10 cellular contexts compared by ENCODE assay signal in the genomic region with DNA sequence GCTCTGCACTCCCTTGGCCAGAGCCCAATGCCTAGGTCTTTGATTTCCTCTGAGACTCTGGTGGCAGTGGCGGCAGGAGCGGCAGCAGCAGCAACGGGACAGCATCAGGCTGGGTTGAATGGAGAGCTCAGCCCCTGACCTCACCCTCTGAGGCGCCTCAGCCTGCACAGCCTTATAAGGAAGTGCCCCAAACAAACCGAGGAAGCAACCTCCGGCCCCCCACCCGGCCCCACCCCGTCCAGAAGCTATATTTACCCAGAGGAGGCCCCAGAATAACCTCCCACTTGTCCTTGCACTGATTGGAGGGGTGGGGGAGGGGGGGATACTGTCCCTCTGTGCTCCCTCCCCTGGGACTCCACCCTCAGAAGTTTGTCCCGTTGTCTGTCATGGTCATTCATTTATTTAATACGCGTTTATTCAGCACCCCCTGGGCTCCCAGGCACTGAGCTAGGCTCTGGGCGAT. TPM values are rescaled to one million over a fixed set of nuclear protein-coding genes. Genes with fewer than 3 reads are reported as not detected.
DNase-seq lines count a peak whose midpoint lies in the region; TF ChIP-seq lines count a peak whose summit lies in the region.
"Had no signal": no experiment of that assay in that cellular context is flagged by ENCODE, and none has a peak within 500 bp of the region (broad histone marks: within the 10 kb centered on the region; RNA-seq: fewer than 3 reads in every experiment).

No MANE protein-coding gene starts in this region.

- H3K36me3 ChIP-seq in Caco-2 (ENCODE audit: control insufficient read depth, insufficient read depth, low read length) (no peaks in the 10 kb centered on the region), esophagus (ENCODE audit: control insufficient read depth in 2 of 2, insufficient read depth in 2 of 2, low read length in 1 of 2) (no peaks in the 10 kb centered on the region)

- H3K27me3 ChIP-seq in Caco-2 (replicated peaks; ENCODE audit: control insufficient read depth, insufficient read depth, low read length), result no peaks in the 10 kb centered on the region
- no peaks in the 10 kb centered on the region for H3K27me3 ChIP-seq in esophagus (ENCODE audit: control insufficient read depth in 1 of 2, insufficient read depth in 2 of 2, low read length in 2 of 2)

- DNase-seq in Caco-2 (peak; percentile 58 to 84), dedifferentiated amniotic fluid mesenchymal stem cell (ENCODE audit: extremely low spot score) (no peak), KG1 (lab: John Stamatoyannopoulos, UW) (no peak)
- DNase-seq in activated CD4-positive, alpha-beta T cell treated with anti-CD3 and anti-CD28 coated beads, Interleukin-2, amount 50 U/mL, for 1 hour, result no peak
- DNase-seq in stimulated activated CD4-positive, alpha-beta T cell treated with anti-CD3 and anti-CD28 coated beads, Interleukin-4, amount 100 ng/mL, for 24 hours, result no peak

- no TSS peak for BruUV-seq in Caco-2 (replicated peaks; lab: Mats Ljungman, UMichigan)

- H3K36me3 Mint-ChIP-seq in Caco-2 (ENCODE audit: insufficient read depth, unreplicated experiment), result no peaks in the 10 kb centered on the region
- H3K36me3 Mint-ChIP-seq in IgD-negative memory B cell, result no peaks in the 10 kb centered on the region
- H3K36me3 Mint-ChIP-seq in nephron (ENCODE audit: low read depth), result no peaks in the 10 kb centered on the region

- H3K4me3 ChIP-seq in Caco-2 (ENCODE audit: low read depth, low read length), result no peak overlapping the region
- H3K4me3 ChIP-seq in esophagus (ENCODE audit: low read depth in 1 of 2, low read length in 2 of 2), result no peak overlapping the region

- H3K27ac Mint-ChIP-seq in Caco-2 (ENCODE audit: unreplicated experiment) (peak overlapping the region; percentile 89), IgD-negative memory B cell (peak overlapping the region in 1 of 3 donors; percentile 52), nephron (peak overlapping the region; percentile 93 to 99 (median 94))

- H3K9me3 ChIP-seq in Caco-2 (no peaks in the 10 kb centered on the region), esophagus (ENCODE audit: control insufficient read depth in 2 of 2, insufficient read depth in 1 of 2, low read depth in 1 of 2, low read length in 1 of 2) (no peaks in the 10 kb centered on the region)

- TF ChIP-seq CTCF in Caco-2 (IDR thresholded peaks at IDR 0.05; ENCODE audit: insufficient read depth in 1 of 2, low read depth in 1 of 2, low read length in 1 of 2, severe bottlenecking in 1 of 2, unreplicated experiment in 1 of 2), result no peak
- TF ChIP-seq CTCF in nephron (IDR thresholded peaks at IDR 0.05; ENCODE audit: unreplicated experiment in 3 of 3), result no peak

- H3K4me3 Mint-ChIP-seq in Caco-2 (ENCODE audit: unreplicated experiment) (peak overlapping the region; percentile 47), IgD-negative memory B cell (peak overlapping the region in 3 of 4 donors; percentile 46 to 80 (median 77)), nephron (peak overlapping the region; percentile 58 to 79 (median 72))

- 20 to 27% methylated on average over 12 of the region's 12 CpGs for WGBS in esophagus, 2 donors

- H3K27ac ChIP-seq in esophagus (ENCODE audit: low read depth in 2 of 2, low read length in 1 of 2), result peak overlapping the region; percentile 35 to 57

- H3K4me1 Mint-ChIP-seq in Caco-2 (ENCODE audit: low read depth, unreplicated experiment), result peaks cover 65% of the 10 kb centered on the region
- peaks cover 34 to 56% (median 50%) of the 10 kb centered on the region in 3 donors for H3K4me1 Mint-ChIP-seq in IgD-negative memory B cell
- peaks cover 93% of the 10 kb centered on the region for H3K4me1 Mint-ChIP-seq in nephron

- CTCF ChIA-PET in Caco-2 (lab: Charles Lee), result interaction anchor here (0.6 to 2.2 kb wide), 7 partner anchors 12 to 165 kb away, joined by 3 to 24 read pairs (median 5); partner anchors contain the start of gene NES

- H3K9me3 Mint-ChIP-seq in Caco-2 (ENCODE audit: unreplicated experiment) (no peaks in the 10 kb centered on the region), IgD-negative memory B cell (no peaks in the 10 kb centered on the region), nephron (no peaks in the 10 kb centered on the region)

- peaks cover 70% of the 10 kb centered on the region for H3K4me1 ChIP-seq in Caco-2
- peaks cover 8 to 17% of the 10 kb centered on the region in 2 donors for H3K4me1 ChIP-seq in esophagus (ENCODE audit: control insufficient read depth in 2 of 2, insufficient read depth in 2 of 2, low read length in 1 of 2)

- intact Hi-C loops in Caco-2 (cut with micrococcal nuclease; ENCODE audit: unreplicated experiment), result no loop called here

- POLR2A ChIA-PET in Caco-2 (lab: Charles Lee), result interaction anchor here (0.6 to 1.4 kb wide), 4 partner anchors 11 to 286 kb away, joined by 3 to 19 read pairs (median 4); partner anchors contain the start of gene NES

- H3K27me3 Mint-ChIP-seq in Caco-2 (ENCODE audit: insufficient read depth, unreplicated experiment) (no peaks in the 10 kb centered on the region), IgD-negative memory B cell (no peaks in the 10 kb centered on the region), nephron (ENCODE audit: low read depth) (peaks cover 5% of the 10 kb centered on the region)

RNA-seq across cellular contexts. Expression of gene NES, which starts 12.2 kb away (rescaled TPM):
- total RNA-seq in Caco-2 (2022), result 18.0 and 22.7 TPM in 2 replicates
- not detected for polyA plus RNA-seq in IgD-negative memory B cell
- polyA plus RNA-seq in esophagus, result 1 to 10 TPM; 2.4 to 3.0 TPM
- total RNA-seq: activated CD8-positive, alpha-beta memory T cell treated with anti-CD3 and anti-CD28 coated beads for 36 hours had no signal

RNA-seq across cellular contexts. Expression of gene BCAN, which starts 23.1 kb away (rescaled TPM):
- not detected in 2 replicates for total RNA-seq in Caco-2 (2022)
- not detected for polyA plus RNA-seq in IgD-negative memory B cell
- polyA plus RNA-seq in esophagus, result under 1 TPM; 0.01 to 0.04 TPM
- total RNA-seq: activated CD8-positive, alpha-beta memory T cell treated with anti-CD3 and anti-CD28 coated beads for 36 hours; glomerular endothelial cell had no signal

RNA-seq across cellular contexts. Expression of gene CRABP2, which starts 40.4 kb away (rescaled TPM):
- 27.1 and 30.6 TPM in 2 replicates for total RNA-seq in Caco-2 (2022)
- polyA plus RNA-seq in IgD-negative memory B cell, result 0.31 TPM
- 1,000 to 10,000 TPM; 1,310 to 1,799 TPM for polyA plus RNA-seq in esophagus

RNA-seq across cellular contexts. Expression of gene HAPLN2, which starts 45.8 kb away (rescaled TPM):
- total RNA-seq in Caco-2 (2022), result not detected in 2 replicates
- polyA plus RNA-seq in IgD-negative memory B cell (not detected), esophagus (under 1 TPM; 0.14 to 0.28 TPM)
- total RNA-seq: activated CD8-positive, alpha-beta memory T cell treated with anti-CD3 and anti-CD28 coated beads for 36 hours; glomerular endothelial cell had no signal

Comparison
In these comparisons a context has a peak if more than half of its experiments do, and no peak if none do; other contexts are left out.
1. DNase-seq: peak in Caco-2 (2 of 2); none in dedifferentiated amniotic fluid mesenchymal stem cell (single experiment), KG1 (single experiment), activated CD4-positive, alpha-beta T cell treated with anti-CD3 and anti-CD28 coated beads, Interleukin-2, amount 50 U/mL, for 1 hour (single experiment) and stimulated activated CD4-positive, alpha-beta T cell treated with anti-CD3 and anti-CD28 coated beads, Interleukin-4, amount 100 ng/mL, for 24 hours (single experiment).
2. RNA of gene CRABP2, which starts 40.4 kb away (polyA plus RNA-seq): 1,310 to 1,799 TPM in esophagus; 0.31 TPM in IgD-negative memory B cell (single experiment); every median in the first group is over 100 times any median in the second.
3. Peak in every context shown above with its lines, with median percentiles within 50 percentile points of each other: H3K4me3 Mint-ChIP-seq.